Comparison of ENCODE assay signal across 11 cellular contexts in genomic region chr19:15424121-15424520, GRCh38. TPM values are rescaled to one million over a fixed set of nuclear protein-coding genes. Genes with fewer than 3 reads are reported as not detected.
"Had no signal": no experiment of that assay in that cellular context is flagged by ENCODE, and none has a peak within 500 bp of the region (broad histone marks: within the 10 kb centered on the region; RNA-seq: fewer than 3 reads in every experiment).

No MANE protein-coding gene starts in this region.

- H3K4me3 ChIP-seq: GM23248, GM23338, HAP-1 had no signal

- H3K27ac ChIP-seq: GM23248 had no signal

- ATAC-seq: GM23338, HCT116 had no signal

- H3K9me3 ChIP-seq: HAP-1 had no signal

- DNase-seq: GM23248, GOT3, H7, H9, HCEC 1CT, HFFc6 had no signal

RNA-seq across cellular contexts. Expression of gene RASAL3, which starts 40.2 kb away (rescaled TPM):
- total RNA-seq: GM23248, H4, H7, HFFc6 had no signal
- polyA plus RNA-seq: GM23248 had no signal

RNA-seq across cellular contexts. Expression of gene PGLYRP2, which starts 55.2 kb away (rescaled TPM):
- total RNA-seq: GM23248, GM23338, H1, H4, H7, H9, HFFc6 had no signal
- polyA plus RNA-seq: GM23248, GM23338, H1 had no signal
